In genomic region chr19:3123088-3123721, GRCh38 we compare ENCODE assay signal across 14 cellular contexts. TPM values are rescaled to one million over a fixed set of nuclear protein-coding genes. Genes with fewer than 3 reads are reported as not detected.
"Had no signal": no experiment of that assay in that cellular context is flagged by ENCODE, and none has a peak within 500 bp of the region (broad histone marks: within the 10 kb centered on the region; RNA-seq: fewer than 3 reads in every experiment).

No MANE protein-coding gene starts in this region.

- DNase-seq: activated CD4-positive, alpha-beta T cell treated with anti-CD3 and anti-CD28 coated beads, Interleukin-2, amount 10 ng/mL, durations not matched to agents 7 days and 5 days; activated CD4-positive, CD25-positive, alpha-beta regulatory T cell; activated naive CD4-positive, alpha-beta T cell treated with anti-CD3 and anti-CD28 coated beads, Interleukin-2, amount 50 U/mL, for 16 hours; dermis blood vessel endothelial cell; erythroblast; hippocampal formation; retina had no signal

- H3K4me3 Mint-ChIP-seq: activated CD4-positive, alpha-beta T cell treated with anti-CD3 and anti-CD28 coated beads, Interleukin-2, amount 10 ng/mL, durations not matched to agents 7 days and 5 days; natural killer cell treated with Interleukin-12 subunit alpha and Interleukin-12 subunit beta and Interleukin-15 and Interleukin-18, amount 100 ng/mL, for 72 hours; stimulated activated effector memory CD8-positive, alpha-beta T cell treated with anti-CD3 and anti-CD28 coated beads, Interleukin-12 subunit alpha, Interleukin-12 subunit beta, amount 100 ng/mL, for 72 hours had no signal

- H3K27me3 Mint-ChIP-seq: natural killer cell treated with Interleukin-12 subunit alpha and Interleukin-12 subunit beta and Interleukin-15 and Interleukin-18, amount 100 ng/mL, for 72 hours had no signal

- H3K9me3 ChIP-seq: adrenal gland, body of pancreas, tibial nerve had no signal

- H3K36me3 Mint-ChIP-seq: natural killer cell treated with Interleukin-12 subunit alpha and Interleukin-12 subunit beta and Interleukin-15 and Interleukin-18, amount 100 ng/mL, for 72 hours; stimulated activated effector memory CD8-positive, alpha-beta T cell treated with anti-CD3 and anti-CD28 coated beads, Interleukin-12 subunit alpha, Interleukin-12 subunit beta, amount 100 ng/mL, for 72 hours had no signal

- H3K4me3 ChIP-seq: adrenal gland, body of pancreas, tibial nerve had no signal

- H3K4me1 ChIP-seq: body of pancreas, tibial nerve had no signal

- H3K9me3 Mint-ChIP-seq: activated CD4-positive, alpha-beta T cell treated with anti-CD3 and anti-CD28 coated beads, Interleukin-2, amount 10 ng/mL, durations not matched to agents 7 days and 5 days; natural killer cell treated with Interleukin-12 subunit alpha and Interleukin-12 subunit beta and Interleukin-15 and Interleukin-18, amount 100 ng/mL, for 72 hours; stimulated activated effector memory CD8-positive, alpha-beta T cell treated with anti-CD3 and anti-CD28 coated beads, Interleukin-12 subunit alpha, Interleukin-12 subunit beta, amount 100 ng/mL, for 72 hours had no signal

- ATAC-seq: body of pancreas; natural killer cell treated with Interleukin-12 subunit alpha and Interleukin-12 subunit beta and Interleukin-15 and Interleukin-18, amount 100 ng/mL, for 72 hours; stimulated activated effector memory CD8-positive, alpha-beta T cell treated with anti-CD3 and anti-CD28 coated beads, Interleukin-12 subunit alpha, Interleukin-12 subunit beta, amount 100 ng/mL, for 72 hours had no signal

- H3K27ac Mint-ChIP-seq: activated CD4-positive, alpha-beta T cell treated with anti-CD3 and anti-CD28 coated beads, Interleukin-2, amount 10 ng/mL, durations not matched to agents 7 days and 5 days; natural killer cell treated with Interleukin-12 subunit alpha and Interleukin-12 subunit beta and Interleukin-15 and Interleukin-18, amount 100 ng/mL, for 72 hours; stimulated activated effector memory CD8-positive, alpha-beta T cell treated with anti-CD3 and anti-CD28 coated beads, Interleukin-12 subunit alpha, Interleukin-12 subunit beta, amount 100 ng/mL, for 72 hours had no signal

- H3K27ac ChIP-seq: adrenal gland, body of pancreas, tibial nerve had no signal

- H3K27me3 ChIP-seq: adrenal gland, body of pancreas, tibial nerve had no signal

RNA-seq across cellular contexts. Expression of gene S1PR4, which starts 55.4 kb away (rescaled TPM):
- total RNA-seq: kidney epithelial cell, osteoblast had no signal
